In genomic region chr11:126311464-126312291, GRCh38 we compare ENCODE assay signal across 10 cellular contexts. TPM values are rescaled to one million over a fixed set of nuclear protein-coding genes. Genes with fewer than 3 reads are reported as not detected.
DNase-seq lines count a peak whose midpoint lies in the region; ATAC-seq and TF ChIP-seq lines count a peak whose summit lies in the region.
"Had no signal": no experiment of that assay in that cellular context is flagged by ENCODE, and none has a peak within 500 bp of the region (broad histone marks: within the 10 kb centered on the region; RNA-seq: fewer than 3 reads in every experiment).

No MANE protein-coding gene starts in this region.

- peak; percentile 78 for ATAC-seq in GM18907 (IDR thresholded peaks at IDR 0.05; ENCODE audit: unreplicated experiment)
- ATAC-seq in HG02759 (IDR thresholded peaks at IDR 0.05; ENCODE audit: unreplicated experiment): peak; percentile 65

- H3K27me3 ChIP-seq in KMS-11 (ENCODE audit: insufficient read depth, low read depth): no peaks in the 10 kb centered on the region
- no peaks in the 10 kb centered on the region for H3K27me3 ChIP-seq in neutrophil
- H3K27me3 ChIP-seq in trophoblast cell (ENCODE audit: insufficient read depth, low read length): no peaks in the 10 kb centered on the region
- no peaks in the 10 kb centered on the region for H3K27me3 ChIP-seq in SK-N-SH (ENCODE audit: insufficient read depth)

- H3K36me3 ChIP-seq in KMS-11 (ENCODE audit: insufficient read depth) (no peaks in the 10 kb centered on the region), neutrophil (no peaks in the 10 kb centered on the region), trophoblast cell (ENCODE audit: control insufficient read depth in 1 of 2, insufficient read depth in 2 of 2, low read length in 2 of 2) (no peaks in the 10 kb centered on the region), SK-N-SH (replicated peaks in 1 of 2; ENCODE audit: control insufficient read depth in 1 of 2, insufficient read depth in 2 of 2, low read length in 1 of 2) (peaks cover 6 to 11% of the 10 kb centered on the region in 2 experiments)

- H3K79me1 ChIP-seq in trophoblast cell (ENCODE audit: low read length): no peaks in the 10 kb centered on the region

- WGBS in trophoblast cell (ENCODE audit: extremely low coverage, insufficient coverage, insufficient read length): no CpG with 5 or more reads among the region's 13 CpGs
- 98% methylated on average over 13 of the region's 13 CpGs for WGBS in SK-N-SH (ENCODE audit: low lambda C conversion rate)

- no peak overlapping the region for H3K14ac ChIP-seq in trophoblast cell (ENCODE audit: low read length)

- TF ChIP-seq RAD21 in SK-N-SH (IDR thresholded peaks at IDR 0.05; ENCODE audit: low read length): no peak

- no peak overlapping the region for H2BK5ac ChIP-seq in trophoblast cell (ENCODE audit: low read depth, low read length, poor library complexity)

- H3K4me2 ChIP-seq in KMS-11 (peak overlapping the region; percentile 55), trophoblast cell (ENCODE audit: low read length) (no peak overlapping the region), SK-N-SH (no peak overlapping the region)

- no peak overlapping the region for H2BK120ac ChIP-seq in trophoblast cell (ENCODE audit: insufficient read depth, low read length, poor library complexity)

- CTCF ChIA-PET in SK-N-SH (lab: Yijun Ruan, JAX): interaction anchor here (0.9 to 10.0 kb wide), 20 partner anchors 8 to 680 kb away, joined by 3 to 172 read pairs (median 6); no protein-coding TSS in a partner anchor

- H2AFZ ChIP-seq in KMS-11 (ENCODE audit: low read depth) (no peak overlapping the region), trophoblast cell (ENCODE audit: insufficient read depth, low read length, poor library complexity) (no peak overlapping the region), SK-N-SH (ENCODE audit: low read depth) (no peak overlapping the region)

- no peak overlapping the region for H3K4me3 ChIP-seq in KMS-11 (IDR thresholded peaks at IDR 0.05; ENCODE audit: insufficient read depth, low read depth, low read length)
- peak overlapping the region; percentile 39 to 56 for H3K4me3 ChIP-seq in neutrophil (ENCODE audit: low read depth in 1 of 2, low read length in 1 of 2)
- no peak overlapping the region for H3K4me3 ChIP-seq in trophoblast cell (ENCODE audit: low read depth, low read length)
- H3K4me3 ChIP-seq in SK-N-SH (ENCODE audit: low read depth in 2 of 2, low read length in 1 of 2): no peak overlapping the region

- H4K20me1 ChIP-seq in KMS-11 (ENCODE audit: insufficient read depth): no peaks in the 10 kb centered on the region
- no peaks in the 10 kb centered on the region for H4K20me1 ChIP-seq in SK-N-SH (ENCODE audit: insufficient read depth)

- no peaks in the 10 kb centered on the region for H3K9me2 ChIP-seq in SK-N-SH

- H3K9ac ChIP-seq in KMS-11 (no peak overlapping the region; the same call in 1 of the 2 replicates), trophoblast cell (ENCODE audit: low read length) (no peak overlapping the region), SK-N-SH (no peak overlapping the region)

- no peak for DNase-seq in trophoblast cell
- no peak for DNase-seq in retina
- DNase-seq in activated gamma-delta T cell treated with Interleukin-2 at 50 U/mL for 16 hours: no peak
- no peak for DNase-seq in SK-N-SH
- DNase-seq: activated CD8-positive, alpha-beta memory T cell treated with anti-CD3 and anti-CD28 coated beads, Interleukin-2, amount 50 U/mL, for 4 hours; stimulated activated CD4-positive, alpha-beta T cell treated with anti-CD3 and anti-CD28 coated beads, Interleukin-4, amount 100 ng/mL, for 4 hours had no signal

- H3K4me1 ChIP-seq in KMS-11 (ENCODE audit: low read depth, poor library complexity, severe bottlenecking) (peaks cover 82% of the 10 kb centered on the region), neutrophil (ENCODE audit: control insufficient read depth in 1 of 2, insufficient read depth in 1 of 2, low read depth in 1 of 2, low read length in 1 of 2) (peaks cover 60 to 62% of the 10 kb centered on the region in 2 experiments), trophoblast cell (ENCODE audit: control insufficient read depth in 1 of 2, insufficient read depth in 2 of 2, low read length in 2 of 2) (no peaks in the 10 kb centered on the region), SK-N-SH (ENCODE audit: control insufficient read depth in 1 of 2, insufficient read depth in 2 of 2, low read depth in 1 of 2, low read length in 1 of 2) (peaks cover 4% of the 10 kb centered on the region in 2 experiments; a peak in 2 of 4 replicates)

- H3K27ac ChIP-seq in KMS-11: peak overlapping the region; percentile 61
- peak overlapping the region; percentile 91 for H3K27ac ChIP-seq in neutrophil
- no peak overlapping the region for H3K27ac ChIP-seq in trophoblast cell (ENCODE audit: low read depth, low read length)
- no peak overlapping the region for H3K27ac ChIP-seq in SK-N-SH (ENCODE audit: low read depth in 2 of 2, low read length in 1 of 2)

- peaks cover 18% of the 10 kb centered on the region for H3F3A ChIP-seq in SK-N-SH (replicated peaks; ENCODE audit: insufficient read depth)

- H3K23ac ChIP-seq in trophoblast cell (ENCODE audit: low read length): no peak overlapping the region

- no peak overlapping the region for H2BK12ac ChIP-seq in trophoblast cell (ENCODE audit: low read length)

- TF ChIP-seq CTCF in KMS-11 (conservative IDR thresholded peaks at IDR 0.05; ENCODE audit: low read depth, low read length) (no peak), neutrophil (IDR thresholded peaks at IDR 0.05) (peak; percentile 74), SK-N-SH (IDR thresholded peaks at IDR 0.05) (no peak)

- POLR2A ChIA-PET in SK-N-SH (lab: Yijun Ruan, JAX): interaction anchor here (1.6 kb wide), 1 partner anchor 169 kb away, joined by 12 read pairs; no protein-coding TSS in a partner anchor

- H4K12ac ChIP-seq in trophoblast cell (ENCODE audit: low read depth, low read length): no peak overlapping the region

- H3K18ac ChIP-seq in trophoblast cell (ENCODE audit: low read length): no peak overlapping the region

- H3K79me2 ChIP-seq in KMS-11 (ENCODE audit: insufficient read depth, low read depth) (no peaks in the 10 kb centered on the region; the same call in 1 of the 2 replicates), trophoblast cell (ENCODE audit: control insufficient read depth, insufficient read depth, low read length, poor library complexity) (no peaks in the 10 kb centered on the region), SK-N-SH (ENCODE audit: insufficient read depth) (no peaks in the 10 kb centered on the region; the same call in 1 of the 2 replicates)

- no peak overlapping the region for H4K8ac ChIP-seq in trophoblast cell (ENCODE audit: low read depth, low read length)

- no peak overlapping the region for H4K91ac ChIP-seq in trophoblast cell (ENCODE audit: low read depth, low read length)

- H3K9me3 ChIP-seq in neutrophil: no peaks in the 10 kb centered on the region
- no peaks in the 10 kb centered on the region for H3K9me3 ChIP-seq in trophoblast cell (ENCODE audit: insufficient read depth, low read depth, low read length)
- no peaks in the 10 kb centered on the region for H3K9me3 ChIP-seq in SK-N-SH

- no peak overlapping the region for H3K4ac ChIP-seq in trophoblast cell (ENCODE audit: low read depth, low read length)

- no peak for TF ChIP-seq EP300 in SK-N-SH (IDR thresholded peaks at IDR 0.05; ENCODE audit: borderline replicate concordance in 1 of 2, low read depth in 1 of 2, low read length in 1 of 2)

- H2AK5ac ChIP-seq in trophoblast cell (ENCODE audit: low read length): no peak overlapping the region

TF ChIP-seq in SK-N-SH, 30 proteins besides CTCF, POLR2A, EP300 and RAD21 (continues in another document):
- TF ChIP-seq POLR2AphosphoS5 (IDR thresholded peaks at IDR 0.05; ENCODE audit: low read depth, low read length) (no peak), MEF2A (IDR thresholded peaks at IDR 0.05; ENCODE audit: borderline replicate concordance, low read depth) (no peak), FOXJ3 (CRISPR knock-in tag; IDR thresholded peaks at IDR 0.05) (no peak), YY1 (IDR thresholded peaks at IDR 0.05; ENCODE audit: low read depth) (no peak), CHD2 (IDR thresholded peaks at IDR 0.05; ENCODE audit: low read length, partially characterized antibody) (no peak), USF2 (IDR thresholded peaks at IDR 0.05; ENCODE audit: borderline replicate concordance, low read depth, low read length) (no peak), RXRA (IDR thresholded peaks at IDR 0.05; ENCODE audit: borderline replicate concordance, low read depth) (no peak), TCF12 (IDR thresholded peaks at IDR 0.05) (no peak)

RNA-seq across cellular contexts. Expression of gene DCPS, which starts 7.8 kb away (rescaled TPM):
- polyA plus RNA-seq in trophoblast cell (2013): 11.2 and 12.2 TPM in 2 replicates
- 35.5 and 48.1 TPM in 2 replicates for polyA plus RNA-seq in SK-N-SH (2012; rRNA removed)
- 33.3 and 42.8 TPM in 2 replicates for polyA plus RNA-seq in SK-N-SH (2012; cell fraction: cytosol; rRNA removed)
- 18.5 and 21.6 TPM in 2 replicates for polyA plus RNA-seq in SK-N-SH (2012; cell fraction: nucleus; rRNA removed)

RNA-seq across cellular contexts. Expression of gene TIRAP, which starts 28.8 kb away (rescaled TPM):
- polyA plus RNA-seq in trophoblast cell (2013): 6.7 and 7.5 TPM in 2 replicates
- 5.5 and 6.2 TPM in 2 replicates for polyA plus RNA-seq in SK-N-SH (2012; rRNA removed)
- polyA plus RNA-seq in SK-N-SH (2012; cell fraction: cytosol; rRNA removed): 3.3 and 4.3 TPM in 2 replicates
- polyA plus RNA-seq in SK-N-SH (2012; cell fraction: nucleus; rRNA removed): 8.1 and 8.3 TPM in 2 replicates

RNA-seq across cellular contexts. Expression of gene FOXRED1, which starts 42.7 kb away (rescaled TPM):
- 17.9 and 18.3 TPM in 2 replicates for polyA plus RNA-seq in trophoblast cell (2013)
- 35.2 and 41.3 TPM in 2 replicates for polyA plus RNA-seq in SK-N-SH (2012; rRNA removed)
- 19.1 and 27.7 TPM in 2 replicates for polyA plus RNA-seq in SK-N-SH (2012; cell fraction: cytosol; rRNA removed)
- 91.3 and 111 TPM in 2 replicates for polyA plus RNA-seq in SK-N-SH (2012; cell fraction: nucleus; rRNA removed)

RNA-seq across cellular contexts. Expression of gene SRPRA, which starts 43.0 kb away (rescaled TPM):
- 126 and 135 TPM in 2 replicates for polyA plus RNA-seq in trophoblast cell (2013)
- polyA plus RNA-seq in SK-N-SH (2012; rRNA removed): 129 and 158 TPM in 2 replicates
- polyA plus RNA-seq in SK-N-SH (2012; cell fraction: cytosol; rRNA removed): 94.8 and 121 TPM in 2 replicates
- polyA plus RNA-seq in SK-N-SH (2012; cell fraction: nucleus; rRNA removed): 183 and 214 TPM in 2 replicates

RNA-seq across cellular contexts. Expression of gene ST3GAL4, which starts 43.8 kb away (rescaled TPM):
- 16.1 and 17.5 TPM in 2 replicates for polyA plus RNA-seq in trophoblast cell (2013)
- 27.1 and 32.0 TPM in 2 replicates for polyA plus RNA-seq in SK-N-SH (2012; rRNA removed)
- polyA plus RNA-seq in SK-N-SH (2012; cell fraction: cytosol; rRNA removed): 20.6 and 30.3 TPM in 2 replicates
- 23.7 and 26.9 TPM in 2 replicates for polyA plus RNA-seq in SK-N-SH (2012; cell fraction: nucleus; rRNA removed)

Comparison
In these comparisons a context has a peak if more than half of its experiments do, and no peak if none do; other contexts are left out.
1. H3K27ac ChIP-seq: peak in KMS-11 (single experiment) and neutrophil (single experiment); none in trophoblast cell (single experiment) and SK-N-SH (0 of 2).
2. H3K4me3 ChIP-seq: peak in neutrophil (2 of 2); none in KMS-11 (single experiment), trophoblast cell (single experiment) and SK-N-SH (0 of 2).